Comparison of ENCODE assay signal across 8 cellular contexts in the genomic region with DNA sequence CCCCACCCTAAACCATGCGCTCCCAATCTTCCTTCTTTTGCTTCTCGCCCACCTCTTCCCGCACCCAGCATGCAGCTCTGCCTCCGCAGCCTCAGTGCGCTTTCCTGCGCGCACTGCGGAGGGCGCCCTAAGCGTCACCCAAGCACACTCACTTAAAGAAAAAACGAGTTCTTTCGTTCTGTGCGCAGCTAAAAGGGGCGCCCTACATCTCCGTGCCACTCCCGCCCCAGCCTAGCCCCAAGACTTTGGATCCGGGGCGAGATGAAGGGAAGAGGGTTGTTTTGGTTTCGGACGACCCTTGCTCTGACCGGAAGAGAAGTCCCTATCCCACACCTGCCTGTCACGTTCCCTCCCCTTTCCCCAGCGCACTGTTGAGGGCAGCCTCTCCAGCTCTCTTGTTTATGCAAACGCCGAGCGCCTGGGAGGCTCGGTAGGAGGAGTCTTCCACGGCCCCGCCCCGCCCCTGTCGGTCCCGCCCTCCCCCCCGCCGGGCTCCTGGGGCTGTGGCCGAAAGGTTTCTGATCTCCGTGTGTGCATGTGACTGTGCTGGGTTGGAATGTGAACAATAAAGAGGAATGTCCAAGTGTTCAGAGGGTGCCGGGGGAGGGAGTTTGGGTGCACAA. TPM values are rescaled to one million over a fixed set of nuclear protein-coding genes. Genes with fewer than 3 reads are reported as not detected.
A peak's percentile ranks its signal among the peaks of the same experiment; 100 is the strongest.
DNase-seq lines count a peak whose midpoint lies in the region; ATAC-seq and TF ChIP-seq lines count a peak whose summit lies in the region.

No MANE protein-coding gene starts in this region.

- TF ChIP-seq CTCF in OCI-LY3 (IDR thresholded peaks at IDR 0.05; ENCODE audit: low read depth, low read length), result peak; percentile 72
- TF ChIP-seq CTCF in gastroesophageal sphincter (IDR thresholded peaks at IDR 0.05), result peak in 1 of 4 experiments; percentile 43
- peak; percentile 21 for TF ChIP-seq CTCF in parathyroid adenoma (IDR thresholded peaks at IDR 0.05)
- peak; percentile 51 for TF ChIP-seq CTCF in upper lobe of right lung (IDR thresholded peaks at IDR 0.05)

- H3K4me2 ChIP-seq in OCI-LY3 (ENCODE audit: low read length), result peak overlapping the region; percentile 94
- H3K4me2 ChIP-seq in parathyroid adenoma (ENCODE audit: low read length), result peak overlapping the region; percentile 76

- H2AFZ ChIP-seq in OCI-LY3 (ENCODE audit: low read depth, low read length) (peak overlapping the region; percentile 98), parathyroid adenoma (peak overlapping the region; percentile 62)

- H3K79me2 ChIP-seq in OCI-LY3 (ENCODE audit: low read length) (no peaks in the 10 kb centered on the region), parathyroid adenoma (no peaks in the 10 kb centered on the region)

- 1 to 11% methylated on average over 7 to 18 of the region's 37 CpGs for WGBS in gastroesophageal sphincter (ENCODE audit: low coverage in 1 of 2), 2 donors

- in situ Hi-C loops in GM18951 (cut with MboI; ENCODE audit: low sequenced_read_pairs, unreplicated experiment), result no loop called here

- TF ChIP-seq EP300 in gastroesophageal sphincter (IDR thresholded peaks at IDR 0.05), result no peak

- H3K9ac ChIP-seq in OCI-LY3 (ENCODE audit: low read length) (peak overlapping the region; percentile 94), parathyroid adenoma (no peak overlapping the region)

- H3K4me1 ChIP-seq in OCI-LY3 (ENCODE audit: low read length) (peaks cover 27% of the 10 kb centered on the region), gastroesophageal sphincter (peaks cover 0 to 30% (median 12%) of the 10 kb centered on the region in 3 donors), parathyroid adenoma (no peaks in the 10 kb centered on the region), upper lobe of right lung (peaks cover 38% of the 10 kb centered on the region)

- TF ChIP-seq POLR2A in GM18951 (IDR thresholded peaks at IDR 0.05; ENCODE audit: extremely low read depth, insufficient read depth, insufficient read length) (peak; percentile 74), gastroesophageal sphincter (IDR thresholded peaks at IDR 0.05) (no peak)

- ATAC-seq in HG03159 (IDR thresholded peaks at IDR 0.05; ENCODE audit: unreplicated experiment) (peak; percentile 90), gastroesophageal sphincter (peak; percentile 73), upper lobe of right lung (peak; percentile 90)

- DNase-seq in AG08395 (ENCODE audit: low spot score) (peak; percentile 90), upper lobe of right lung (peak; percentile 94)
- DNase-seq in activated effector memory CD4-positive, alpha-beta T cell treated with Interleukin-2 at 50 U/mL for 16 hours, result peak; percentile 77

- intact Hi-C loops in upper lobe of right lung (cut with DNase I), result loop anchor here (5.0 kb wide), 1 partner anchor 74 kb away; a partner anchor contains a TSS

- no peaks in the 10 kb centered on the region for H3K36me3 ChIP-seq in OCI-LY3 (replicated peaks; ENCODE audit: low read depth, low read length)
- no peaks in the 10 kb centered on the region for H3K36me3 ChIP-seq in gastroesophageal sphincter
- no peaks in the 10 kb centered on the region for H3K36me3 ChIP-seq in parathyroid adenoma (ENCODE audit: control insufficient read depth, insufficient read depth, low read length)
- H3K36me3 ChIP-seq in upper lobe of right lung, result no peaks in the 10 kb centered on the region

- H3K27ac ChIP-seq in OCI-LY3 (ENCODE audit: low read length), result peak overlapping the region; percentile 50
- H3K27ac ChIP-seq in gastroesophageal sphincter, result peak overlapping the region in 3 of 4 donors; percentile 39 to 57 (median 45)
- H3K27ac ChIP-seq in parathyroid adenoma, result no peak overlapping the region
- H3K27ac ChIP-seq in upper lobe of right lung, result peak overlapping the region; percentile 85

- H3K4me3 ChIP-seq in OCI-LY3 (ENCODE audit: low read length) (peak overlapping the region; percentile 98), gastroesophageal sphincter (peak overlapping the region; percentile 18 to 55), parathyroid adenoma (ENCODE audit: low read depth, low read length) (peak overlapping the region; percentile 59), upper lobe of right lung (peak overlapping the region; percentile 54)

- H3K27me3 ChIP-seq in OCI-LY3 (ENCODE audit: low read depth, low read length), result no peaks in the 10 kb centered on the region
- peaks cover 100% of the 10 kb centered on the region for H3K27me3 ChIP-seq in gastroesophageal sphincter
- H3K27me3 ChIP-seq in parathyroid adenoma (ENCODE audit: control insufficient read depth, insufficient read depth, low read length), result no peaks in the 10 kb centered on the region
- no peaks in the 10 kb centered on the region for H3K27me3 ChIP-seq in upper lobe of right lung

- no peaks in the 10 kb centered on the region for H3K9me3 ChIP-seq in OCI-LY3 (ENCODE audit: insufficient read depth, low read length)
- H3K9me3 ChIP-seq in gastroesophageal sphincter, result no peaks in the 10 kb centered on the region
- no peaks in the 10 kb centered on the region for H3K9me3 ChIP-seq in parathyroid adenoma (ENCODE audit: control insufficient read depth, low read length)
- H3K9me3 ChIP-seq in upper lobe of right lung, result no peaks in the 10 kb centered on the region

- no peaks in the 10 kb centered on the region for H4K20me1 ChIP-seq in OCI-LY3 (ENCODE audit: insufficient read depth, low read length)

RNA-seq across cellular contexts. Expression of a gene that starts 5.3 kb away (rescaled TPM):
- total RNA-seq in gastroesophageal sphincter (1 to 10 TPM in 2 of 4 donors, under 1 TPM in 1, not detected in 1; 0.58 to 3.2 (median 1.2) TPM), upper lobe of right lung (40.1 TPM)

RNA-seq across cellular contexts. Expression of a gene that starts 7.0 kb away (rescaled TPM):
- total RNA-seq in gastroesophageal sphincter (1 to 10 TPM in 3 of 4 donors, under 1 TPM in 1; 0.66 to 2.4 (median 1.8) TPM), upper lobe of right lung (79.9 TPM)

RNA-seq across cellular contexts. Expression of a gene that starts 15.4 kb away (rescaled TPM):
- 10 to 100 TPM in 3 of 4 donors, 1 to 10 TPM in 1; 9.8 to 38.4 (median 22.4) TPM for total RNA-seq in gastroesophageal sphincter
- 164 TPM for total RNA-seq in upper lobe of right lung

RNA-seq across cellular contexts. Expression of a gene that starts 53.5 kb away (rescaled TPM):
- total RNA-seq in gastroesophageal sphincter (10 to 100 TPM in 3 of 4 donors, 1 to 10 TPM in 1; 7.0 to 34.9 (median 13.0) TPM), upper lobe of right lung (13.3 TPM)

Comparison
In these comparisons a context has a peak if more than half of its experiments do, and no peak if none do; other contexts are left out.
1. H3K4me3 ChIP-seq: peak in every context shown above with its lines; median percentile 98 in OCI-LY3; 59 in parathyroid adenoma; 54 in upper lobe of right lung; 36 in gastroesophageal sphincter.
2. RNA of a gene that starts 7.0 kb away (total RNA-seq): 79.9 TPM in upper lobe of right lung (single experiment); 0.66 to 2.4 TPM in gastroesophageal sphincter; every median in the first group is over 10 times any median in the second.
3. Peak in every context shown above with its lines, with median percentiles within 50 percentile points of each other: DNase-seq and ATAC-seq.